ENCODE assay signal across 18 cellular contexts in the genomic region with DNA sequence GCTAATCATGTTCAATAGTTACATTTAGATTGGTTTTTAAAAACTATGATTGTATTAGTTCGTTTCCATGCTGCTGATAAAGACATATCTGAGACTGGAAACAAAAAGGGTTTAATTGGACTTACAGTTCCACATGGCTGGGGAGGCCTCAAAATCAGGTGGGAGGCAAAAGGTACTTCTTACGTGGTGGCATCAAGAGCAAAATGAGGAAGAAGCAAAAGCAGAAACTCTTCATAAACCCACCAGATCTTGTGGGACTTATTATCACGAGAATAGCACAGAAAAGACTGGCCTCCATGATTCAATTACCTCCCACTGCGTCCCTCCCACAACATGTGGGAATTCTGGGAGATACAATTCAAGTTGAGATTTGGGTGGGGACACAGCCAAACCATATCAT. TPM values are rescaled to one million over a fixed set of nuclear protein-coding genes. Genes with fewer than 3 reads are reported as not detected.
"Had no signal": no experiment of that assay in that cellular context is flagged by ENCODE, and none has a peak within 500 bp of the region (broad histone marks: within the 10 kb centered on the region; RNA-seq: fewer than 3 reads in every experiment).

No MANE protein-coding gene starts in this region.

- H3K27me3 Mint-ChIP-seq: naive thymus-derived CD8-positive, alpha-beta T cell had no signal

- ATAC-seq: left cardiac atrium; naive thymus-derived CD8-positive, alpha-beta T cell; sciatic nerve had no signal

- H3K4me3 ChIP-seq: colonic mucosa, hepatocyte, left ventricle myocardium inferior, lung, spleen had no signal

- H3K4me3 Mint-ChIP-seq: naive thymus-derived CD8-positive, alpha-beta T cell had no signal

- DNase-seq: colonic mucosa; dermis blood vessel endothelial cell; foreskin melanocyte; head of caudate nucleus; kidney; left cardiac atrium; left ventricle myocardium inferior; naive thymus-derived CD8-positive, alpha-beta T cell; posterior cingulate gyrus; spleen; stimulated activated CD4-positive, alpha-beta T cell treated with anti-CD3 and anti-CD28 coated beads, Interleukin-15, amount 100 ng/mL, for 24 hours; stimulated activated CD4-positive, alpha-beta T cell treated with anti-CD3 and anti-CD28 coated beads, Interleukin-1b, Interleukin-23, amount 100 ng/mL, for 48 hours; stimulated activated CD4-positive, alpha-beta T cell treated with anti-CD3 and anti-CD28 coated beads, Interleukin-4, amount 100 ng/mL, for 24 hours; stimulated activated naive CD4-positive, alpha-beta T cell treated with Interleukin-2 at 50 U/mL for 16 hours; trophoblast cell had no signal

- H3K27ac Mint-ChIP-seq: naive thymus-derived CD8-positive, alpha-beta T cell had no signal

- H3K4me1 ChIP-seq: colonic mucosa, left ventricle myocardium inferior, spleen had no signal

- H3K9me3 ChIP-seq: colonic mucosa, left ventricle myocardium inferior had no signal

- H3K27ac ChIP-seq: colonic mucosa, hepatocyte, left ventricle myocardium inferior, spleen had no signal

- H3K27me3 ChIP-seq: colonic mucosa, hepatocyte, spleen had no signal

- H3K36me3 ChIP-seq: colonic mucosa had no signal

RNA-seq across cellular contexts. Expression of a gene that starts 34.1 kb away (rescaled TPM):
- total RNA-seq: naive thymus-derived CD8-positive, alpha-beta T cell had no signal
